In the genomic region with DNA sequence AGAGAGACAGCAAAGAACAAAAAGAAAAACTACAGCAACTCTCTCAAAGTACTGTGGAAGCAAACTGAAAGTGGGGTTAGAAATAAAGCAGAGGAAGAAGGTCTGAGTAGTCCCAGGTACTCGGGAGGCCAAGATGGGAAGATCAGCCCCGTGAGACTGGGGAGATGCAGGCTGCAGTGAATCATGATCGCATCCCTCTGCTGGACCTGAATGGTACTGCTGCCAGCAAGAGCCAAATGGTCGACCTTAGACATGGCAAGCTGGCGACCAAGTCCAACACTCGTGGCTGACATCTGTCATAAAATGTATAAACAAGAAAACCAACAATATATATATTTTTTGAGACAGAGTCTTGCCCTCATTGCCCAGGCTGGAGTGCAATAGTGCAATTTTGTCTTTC, we compare ENCODE assay signal across 8 cellular contexts. TPM values are rescaled to one million over a fixed set of nuclear protein-coding genes. Genes with fewer than 3 reads are reported as not detected.
DNase-seq lines count a peak whose midpoint lies in the region; ATAC-seq and TF ChIP-seq lines count a peak whose summit lies in the region.

No MANE protein-coding gene starts in this region.

- no peaks in the 10 kb centered on the region for H3K79me2 ChIP-seq in GM23338 (replicated peaks; ENCODE audit: insufficient read depth)
- H3K79me2 ChIP-seq in SK-N-SH (ENCODE audit: insufficient read depth), result no peaks in the 10 kb centered on the region

- TF ChIP-seq CTCF in GM23338 (conservative IDR thresholded peaks at IDR 0.05; ENCODE audit: low read depth in 2 of 2) (peak; percentile 63 to 75), SK-N-SH (IDR thresholded peaks at IDR 0.05) (peak; percentile 62)

- H3K27me3 ChIP-seq in GM23338 (ENCODE audit: insufficient read depth) (no peaks in the 10 kb centered on the region), SK-N-SH (ENCODE audit: insufficient read depth) (no peaks in the 10 kb centered on the region)

- no peaks in the 10 kb centered on the region for H3K4me1 Mint-ChIP-seq in GM23338
- peaks cover 2% of the 10 kb centered on the region for H3K4me1 Mint-ChIP-seq in activated naive CD8-positive, alpha-beta T cell treated with anti-CD3 and anti-CD28 coated beads, Interleukin-2, amount 50 U/mL, for 24 hours

- DNase-seq in AG20443 (ENCODE audit: low spot score) (peak; percentile 61), GM23338 (ENCODE audit: low spot score) (peak; percentile 88), SK-N-SH (peak; percentile 67), iPS-NIHi11 (ENCODE audit: low spot score) (peak; percentile 60), GF-D8 (lab: John Stamatoyannopoulos, UW) (no peak)
- peak; percentile 64 for DNase-seq in activated naive CD8-positive, alpha-beta T cell treated with anti-CD3 and anti-CD28 coated beads, Interleukin-2, amount 50 U/mL, for 24 hours
- peak; percentile 58 to 60 for DNase-seq in stimulated activated CD4-positive, alpha-beta T cell treated with anti-CD3 and anti-CD28 coated beads, Interleukin-4, amount 100 ng/mL, for 4 hours

- TF ChIP-seq EP300 in SK-N-SH (IDR thresholded peaks at IDR 0.05; ENCODE audit: borderline replicate concordance in 1 of 2, low read depth in 1 of 2, low read length in 1 of 2), result no peak

- no peak overlapping the region for H3K9ac ChIP-seq in SK-N-SH

- H3K4me3 ChIP-seq in GM23338 (no peak overlapping the region), SK-N-SH (ENCODE audit: low read depth in 2 of 2, low read length in 1 of 2) (no peak overlapping the region)

- H3K4me1 ChIP-seq in GM23338 (ENCODE audit: insufficient read depth) (no peaks in the 10 kb centered on the region), SK-N-SH (ENCODE audit: control insufficient read depth in 1 of 2, insufficient read depth in 2 of 2, low read depth in 1 of 2, low read length in 1 of 2) (no peaks in the 10 kb centered on the region)

- H3K9me3 Mint-ChIP-seq in GM23338, result peaks cover 49% of the 10 kb centered on the region
- H3K9me3 Mint-ChIP-seq in activated naive CD8-positive, alpha-beta T cell treated with anti-CD3 and anti-CD28 coated beads, Interleukin-2, amount 50 U/mL, for 24 hours, result peaks cover 25% of the 10 kb centered on the region

- peaks cover 29% of the 10 kb centered on the region for H3K36me3 Mint-ChIP-seq in GM23338 (ENCODE audit: low read depth)
- H3K36me3 Mint-ChIP-seq in activated naive CD8-positive, alpha-beta T cell treated with anti-CD3 and anti-CD28 coated beads, Interleukin-2, amount 50 U/mL, for 24 hours (ENCODE audit: low read depth), result peaks cover 5% of the 10 kb centered on the region

- peak; percentile 96 for ATAC-seq in GM23338
- ATAC-seq in activated naive CD8-positive, alpha-beta T cell treated with anti-CD3 and anti-CD28 coated beads, Interleukin-2, amount 50 U/mL, for 24 hours, result peak; percentile 75
- ATAC-seq in HG02981 (IDR thresholded peaks at IDR 0.05; ENCODE audit: unreplicated experiment), result no peak

- H3K9me3 ChIP-seq in SK-N-SH, result no peaks in the 10 kb centered on the region

- H2AFZ ChIP-seq in GM23338 (no peak overlapping the region), SK-N-SH (ENCODE audit: low read depth) (no peak overlapping the region)

- H3K27me3 Mint-ChIP-seq in GM23338 (ENCODE audit: insufficient read depth, low read depth, poor library complexity), result no peaks in the 10 kb centered on the region
- no peaks in the 10 kb centered on the region for H3K27me3 Mint-ChIP-seq in activated naive CD8-positive, alpha-beta T cell treated with anti-CD3 and anti-CD28 coated beads, Interleukin-2, amount 50 U/mL, for 24 hours

- peaks cover 7% of the 10 kb centered on the region for H3K36me3 ChIP-seq in GM23338 (ENCODE audit: insufficient read depth)
- no peaks in the 10 kb centered on the region for H3K36me3 ChIP-seq in SK-N-SH (replicated peaks in 1 of 2; ENCODE audit: control insufficient read depth in 1 of 2, insufficient read depth in 2 of 2, low read length in 1 of 2)

- CTCF ChIA-PET in SK-N-SH (lab: Yijun Ruan, JAX), result interaction anchor here (0.7 to 2.0 kb wide), 5 partner anchors 10 to 30 kb away, joined by 3 to 8 read pairs (median 7); no protein-coding TSS in a partner anchor

- no peaks in the 10 kb centered on the region for H3F3A ChIP-seq in GM23338 (replicated peaks; ENCODE audit: low read depth)
- no peaks in the 10 kb centered on the region for H3F3A ChIP-seq in SK-N-SH (replicated peaks; ENCODE audit: insufficient read depth)

- H3K4me3 Mint-ChIP-seq in GM23338, result no peak overlapping the region
- no peak overlapping the region for H3K4me3 Mint-ChIP-seq in activated naive CD8-positive, alpha-beta T cell treated with anti-CD3 and anti-CD28 coated beads, Interleukin-2, amount 50 U/mL, for 24 hours

- POLR2A ChIA-PET in SK-N-SH (lab: Yijun Ruan, JAX), result interaction anchor here (0.6 kb wide), 1 partner anchor 111 kb away, joined by 3 read pairs; no protein-coding TSS in a partner anchor

- H3K27ac ChIP-seq in GM23338 (ENCODE audit: low read depth) (no peak overlapping the region), SK-N-SH (ENCODE audit: low read depth in 2 of 2, low read length in 1 of 2) (no peak overlapping the region)

- peak; percentile 66 for TF ChIP-seq RAD21 in SK-N-SH (IDR thresholded peaks at IDR 0.05; ENCODE audit: low read length)

- peaks cover 7% of the 10 kb centered on the region for H3K9me2 ChIP-seq in GM23338 (ENCODE audit: insufficient read depth)
- no peaks in the 10 kb centered on the region for H3K9me2 ChIP-seq in SK-N-SH

- 14% methylated on average over 6 of the region's 6 CpGs for WGBS in SK-N-SH (ENCODE audit: low lambda C conversion rate)

- H4K20me1 ChIP-seq in GM23338 (replicated peaks; ENCODE audit: insufficient read depth) (no peaks in the 10 kb centered on the region), SK-N-SH (ENCODE audit: insufficient read depth) (no peaks in the 10 kb centered on the region)

- H3K27ac Mint-ChIP-seq in GM23338, result no peak overlapping the region
- no peak overlapping the region for H3K27ac Mint-ChIP-seq in activated naive CD8-positive, alpha-beta T cell treated with anti-CD3 and anti-CD28 coated beads, Interleukin-2, amount 50 U/mL, for 24 hours

- H3K4me2 ChIP-seq in GM23338 (no peak overlapping the region), SK-N-SH (no peak overlapping the region)

TF ChIP-seq in GM23338, 12 proteins besides CTCF, POLR2A, EP300 and RAD21 (continues in another document):
- TF ChIP-seq CREB1 (CRISPR knock-in tag; IDR thresholded peaks at IDR 0.05; ENCODE audit: low read depth) (no peak), STAT1 (IDR thresholded peaks at IDR 0.05; ENCODE audit: unreplicated experiment) (no peak), EZH2 (IDR thresholded peaks at IDR 0.05; ENCODE audit: low read depth, unreplicated experiment) (no peak), ZNF114 (CRISPR knock-in tag; IDR thresholded peaks at IDR 0.05) (no peak), ZNF331 (CRISPR knock-in tag; IDR thresholded peaks at IDR 0.05; ENCODE audit: low read depth) (no peak)
- TF ChIP-seq, protein P1, sequence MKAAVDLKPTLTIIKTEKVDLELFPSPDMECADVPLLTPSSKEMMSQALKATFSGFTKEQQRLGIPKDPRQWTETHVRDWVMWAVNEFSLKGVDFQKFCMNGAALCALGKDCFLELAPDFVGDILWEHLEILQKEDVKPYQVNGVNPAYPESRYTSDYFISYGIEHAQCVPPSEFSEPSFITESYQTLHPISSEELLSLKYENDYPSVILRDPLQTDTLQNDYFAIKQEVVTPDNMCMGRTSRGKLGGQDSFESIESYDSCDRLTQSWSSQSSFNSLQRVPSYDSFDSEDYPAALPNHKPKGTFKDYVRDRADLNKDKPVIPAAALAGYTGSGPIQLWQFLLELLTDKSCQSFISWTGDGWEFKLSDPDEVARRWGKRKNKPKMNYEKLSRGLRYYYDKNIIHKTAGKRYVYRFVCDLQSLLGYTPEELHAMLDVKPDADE (IDR thresholded peaks at IDR 0.05), result no peak

TF ChIP-seq in SK-N-SH, 30 proteins besides CTCF, POLR2A, EP300 and RAD21 (continues in another document):
- TF ChIP-seq, protein P2, sequence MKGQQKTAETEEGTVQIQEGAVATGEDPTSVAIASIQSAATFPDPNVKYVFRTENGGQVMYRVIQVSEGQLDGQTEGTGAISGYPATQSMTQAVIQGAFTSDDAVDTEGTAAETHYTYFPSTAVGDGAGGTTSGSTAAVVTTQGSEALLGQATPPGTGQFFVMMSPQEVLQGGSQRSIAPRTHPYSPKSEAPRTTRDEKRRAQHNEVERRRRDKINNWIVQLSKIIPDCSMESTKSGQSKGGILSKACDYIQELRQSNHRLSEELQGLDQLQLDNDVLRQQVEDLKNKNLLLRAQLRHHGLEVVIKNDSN (IDR thresholded peaks at IDR 0.05; ENCODE audit: borderline replicate concordance, low read depth), result no peak
- TF ChIP-seq MEF2A (IDR thresholded peaks at IDR 0.05; ENCODE audit: borderline replicate concordance, low read depth) (no peak), SMC3 (IDR thresholded peaks at IDR 0.05; ENCODE audit: low read depth, low read length) (peak; percentile 55), TCF12 (IDR thresholded peaks at IDR 0.05) (no peak)
- TF ChIP-seq, protein P3, sequence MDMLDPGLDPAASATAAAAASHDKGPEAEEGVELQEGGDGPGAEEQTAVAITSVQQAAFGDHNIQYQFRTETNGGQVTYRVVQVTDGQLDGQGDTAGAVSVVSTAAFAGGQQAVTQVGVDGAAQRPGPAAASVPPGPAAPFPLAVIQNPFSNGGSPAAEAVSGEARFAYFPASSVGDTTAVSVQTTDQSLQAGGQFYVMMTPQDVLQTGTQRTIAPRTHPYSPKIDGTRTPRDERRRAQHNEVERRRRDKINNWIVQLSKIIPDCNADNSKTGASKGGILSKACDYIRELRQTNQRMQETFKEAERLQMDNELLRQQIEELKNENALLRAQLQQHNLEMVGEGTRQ (IDR thresholded peaks at IDR 0.05; ENCODE audit: borderline replicate concordance, low read depth, low read length), result no peak
- TF ChIP-seq, protein P4, sequence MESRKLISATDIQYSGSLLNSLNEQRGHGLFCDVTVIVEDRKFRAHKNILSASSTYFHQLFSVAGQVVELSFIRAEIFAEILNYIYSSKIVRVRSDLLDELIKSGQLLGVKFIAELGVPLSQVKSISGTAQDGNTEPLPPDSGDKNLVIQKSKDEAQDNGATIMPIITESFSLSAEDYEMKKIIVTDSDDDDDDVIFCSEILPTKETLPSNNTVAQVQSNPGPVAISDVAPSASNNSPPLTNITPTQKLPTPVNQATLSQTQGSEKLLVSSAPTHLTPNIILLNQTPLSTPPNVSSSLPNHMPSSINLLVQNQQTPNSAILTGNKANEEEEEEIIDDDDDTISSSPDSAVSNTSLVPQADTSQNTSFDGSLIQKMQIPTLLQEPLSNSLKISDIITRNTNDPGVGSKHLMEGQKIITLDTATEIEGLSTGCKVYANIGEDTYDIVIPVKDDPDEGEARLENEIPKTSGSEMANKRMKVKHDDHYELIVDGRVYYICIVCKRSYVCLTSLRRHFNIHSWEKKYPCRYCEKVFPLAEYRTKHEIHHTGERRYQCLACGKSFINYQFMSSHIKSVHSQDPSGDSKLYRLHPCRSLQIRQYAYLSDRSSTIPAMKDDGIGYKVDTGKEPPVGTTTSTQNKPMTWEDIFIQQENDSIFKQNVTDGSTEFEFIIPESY (IDR thresholded peaks at IDR 0.05; ENCODE audit: borderline replicate concordance, low read depth), result no peak

RNA-seq across cellular contexts. Expression of a gene that starts 33.7 kb away (rescaled TPM):
- total RNA-seq in GM23338 (2014; rRNA removed; shearing (Covaris generic)), result 77.5 and 85.3 TPM in 2 replicates
- polyA plus RNA-seq in GM23338 (2016; fragmentation: Nextera tagmentation; extraction: Ambion mirVana) (33.8 and 35.4 TPM in 2 replicates), SK-N-SH (2012; rRNA removed) (0.56 and 0.57 TPM in 2 replicates)
- polyA plus RNA-seq in SK-N-SH (2012; cell fraction: cytosol; rRNA removed), result 0.73 and 1.0 TPM in 2 replicates
- polyA plus RNA-seq in SK-N-SH (2012; cell fraction: nucleus; rRNA removed), result 0.63 and 0.76 TPM in 2 replicates

Comparison
In these comparisons a context has a peak if more than half of its experiments do, and no peak if none do; other contexts are left out.
1. RNA of a gene that starts 33.7 kb away (polyA plus RNA-seq): 33.8 to 35.4 TPM in GM23338; 0.56 to 1.0 TPM in SK-N-SH; every median in the first group is over 10 times any median in the second.